9 cellular contexts compared by ENCODE assay signal in the genomic region with DNA sequence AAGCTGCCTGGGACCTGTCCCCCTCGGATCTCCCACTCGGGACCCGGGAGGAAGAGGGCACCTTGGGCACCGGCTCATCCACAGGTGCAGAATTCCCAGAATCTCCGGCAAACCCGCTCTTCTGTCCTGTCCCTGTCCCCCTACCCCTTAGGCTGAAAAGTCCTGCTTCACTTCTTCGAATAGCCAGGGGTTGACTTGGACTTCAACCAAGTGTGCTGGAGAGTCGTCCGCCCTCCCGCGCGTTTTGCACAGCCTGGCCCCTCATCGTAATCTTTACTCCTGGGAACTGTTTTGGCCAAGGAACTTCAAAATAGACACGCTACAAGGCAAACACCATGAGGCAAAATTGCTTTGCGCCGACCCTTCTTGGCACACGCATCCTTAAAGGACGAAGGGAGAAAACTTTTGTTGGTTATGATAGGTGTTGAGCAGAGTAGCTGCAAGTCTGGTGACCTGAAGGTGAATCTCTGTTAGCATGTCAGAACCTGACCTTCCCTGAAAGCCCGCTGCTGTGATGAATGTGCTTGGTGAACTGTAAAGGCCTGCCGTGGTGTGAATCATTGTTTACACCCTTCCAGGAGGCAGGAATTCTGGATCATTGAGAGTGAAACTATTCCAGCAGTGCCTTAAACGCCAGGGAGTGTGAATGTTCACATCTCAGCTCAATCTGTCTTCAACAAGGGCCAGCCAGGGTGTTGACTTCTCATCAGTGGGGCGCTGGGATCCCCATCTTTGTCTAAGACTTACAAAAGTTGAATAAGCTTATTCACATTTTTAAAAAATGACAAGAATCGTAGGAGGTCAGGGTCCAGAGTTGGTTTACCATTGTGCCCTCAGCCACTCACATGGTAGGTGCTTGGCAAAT. TPM values are rescaled to one million over a fixed set of nuclear protein-coding genes. Genes with fewer than 3 reads are reported as not detected.
DNase-seq lines count a peak whose midpoint lies in the region; ATAC-seq and TF ChIP-seq lines count a peak whose summit lies in the region.
"Had no signal": no experiment of that assay in that cellular context is flagged by ENCODE, and none has a peak within 500 bp of the region (broad histone marks: within the 10 kb centered on the region; RNA-seq: fewer than 3 reads in every experiment).

No MANE protein-coding gene starts in this region.

- H3K9ac ChIP-seq in KMS-11, result no peak overlapping the region
- peak overlapping the region; percentile 63 to 74 for H3K9ac ChIP-seq in liver (ENCODE audit: low read depth in 1 of 2, low read length in 2 of 2)

- no peak for TF ChIP-seq RAD21 in liver (IDR thresholded peaks at IDR 0.05)

- H3K36me3 ChIP-seq in KMS-11 (ENCODE audit: insufficient read depth) (no peaks in the 10 kb centered on the region), liver (ENCODE audit: control insufficient read depth in 4 of 4, insufficient read depth in 3 of 4, low read depth in 1 of 4, low read length in 3 of 4) (no peaks in the 10 kb centered on the region), uterus (no peaks in the 10 kb centered on the region)

- H3K4me3 ChIP-seq in KMS-11 (IDR thresholded peaks at IDR 0.05; ENCODE audit: insufficient read depth, low read depth, low read length) (no peak overlapping the region), astrocyte of the spinal cord (ENCODE audit: low read depth, low read length) (peak overlapping the region; percentile 17), liver (ENCODE audit: low read depth in 1 of 3, low read length in 3 of 3) (peak overlapping the region; percentile 51 to 79 (median 61)), uterus (peak overlapping the region; percentile 20 to 32)
- H3K4me3 ChIP-seq: SK-N-MC had no signal

- intact Hi-C loops in uterus (cut with DNase I; ENCODE audit: low total_unique reads), result no loop called here

- H3K27me3 ChIP-seq in KMS-11 (ENCODE audit: insufficient read depth, low read depth), result no peaks in the 10 kb centered on the region
- H3K27me3 ChIP-seq in liver (ENCODE audit: control insufficient read depth in 4 of 4, insufficient read depth in 4 of 4, low read length in 3 of 4), result no peaks in the 10 kb centered on the region
- no peaks in the 10 kb centered on the region for H3K27me3 ChIP-seq in uterus

- TF ChIP-seq CTCF in KMS-11 (conservative IDR thresholded peaks at IDR 0.05; ENCODE audit: low read depth, low read length) (no peak), astrocyte of the spinal cord (IDR thresholded peaks at IDR 0.05; ENCODE audit: low read depth, low read length) (no peak), liver (IDR thresholded peaks at IDR 0.05; ENCODE audit: low read depth, low read length, missing input control) (no peak), uterus (IDR thresholded peaks at IDR 0.05) (no peak)

- DNase-seq in DMS53 (lab: John Stamatoyannopoulos, UW) (peak; percentile 96), astrocyte of the spinal cord (ENCODE audit: low read depth, low spot score) (peak; percentile 18), uterus (no peak)
- DNase-seq in stimulated activated naive CD4-positive, alpha-beta T cell (lab: John Stamatoyannopoulos, UW), result no peak
- no peak for DNase-seq in activated naive CD4-positive, alpha-beta T cell treated with Interleukin-2 at 50 U/mL for 16 hours

- no peaks in the 10 kb centered on the region for H4K20me1 ChIP-seq in KMS-11 (ENCODE audit: insufficient read depth)

- no peak overlapping the region for H3K27ac ChIP-seq in KMS-11
- H3K27ac ChIP-seq in liver (ENCODE audit: low read depth in 1 of 2, low read length in 2 of 2), result peak overlapping the region; percentile 98
- no peak overlapping the region for H3K27ac ChIP-seq in uterus
- H3K27ac ChIP-seq: SK-N-MC had no signal

- H3K9me3 ChIP-seq in liver (ENCODE audit: control insufficient read depth in 4 of 4, low read length in 3 of 4), result no peaks in the 10 kb centered on the region
- no peaks in the 10 kb centered on the region for H3K9me3 ChIP-seq in uterus

- 24% methylated on average over 23 of the region's 23 CpGs for WGBS in liver

- H2AFZ ChIP-seq in KMS-11 (ENCODE audit: low read depth), result no peak overlapping the region

- no peak for TF ChIP-seq POLR2A in uterus (IDR thresholded peaks at IDR 0.05)

- peak overlapping the region; percentile 47 for H3K4me2 ChIP-seq in KMS-11

- H3K79me2 ChIP-seq in KMS-11 (ENCODE audit: insufficient read depth, low read depth), result peaks cover 33% of the 10 kb centered on the region; the same call in 1 of the 2 replicates

- in situ Hi-C loops in astrocyte of the spinal cord (cut with HindIII; ENCODE audit: low sequenced_read_pairs), result no loop called here

- peaks cover 13% of the 10 kb centered on the region for H3K4me1 ChIP-seq in KMS-11 (ENCODE audit: low read depth, poor library complexity, severe bottlenecking)
- peaks cover 0 to 39% (median 10%) of the 10 kb centered on the region in 4 donors for H3K4me1 ChIP-seq in liver (ENCODE audit: control insufficient read depth in 4 of 4, insufficient read depth in 4 of 4, low read length in 3 of 4)
- H3K4me1 ChIP-seq in uterus, result no peaks in the 10 kb centered on the region

- ATAC-seq in HG03432 (IDR thresholded peaks at IDR 0.05; ENCODE audit: unreplicated experiment), result no peak

TF ChIP-seq in liver, 16 proteins besides CTCF, POLR2A, EP300 and RAD21:
- TF ChIP-seq TAF1 (conservative IDR thresholded peaks at IDR 0.05) (no peak), RXRA (IDR thresholded peaks at IDR 0.05) (peak in 1 of 2 donors; percentile 54), YY1 (IDR thresholded peaks at IDR 0.05) (no peak), NR2F2 (IDR thresholded peaks at IDR 0.05) (no peak), EGR1 (IDR thresholded peaks at IDR 0.05; ENCODE audit: low read depth in 2 of 2) (no peak), GABPA (IDR thresholded peaks at IDR 0.05 in 1 of 2, conservative IDR thresholded peaks at IDR 0.05 in 1 of 2) (no peak), FOXA2 (IDR thresholded peaks at IDR 0.05) (peak; percentile 22), ATF3 (IDR thresholded peaks at IDR 0.05) (no peak), HNF4A (conservative IDR thresholded peaks at IDR 0.05) (peak in 1 of 2 donors; percentile 43), JUND (IDR thresholded peaks at IDR 0.05) (peak in 1 of 2 donors; percentile 14), HNF4G (IDR thresholded peaks at IDR 0.05) (no peak), FOXA1 (IDR thresholded peaks at IDR 0.05) (no peak), MAX (IDR thresholded peaks at IDR 0.05) (peak; percentile 10), SP1 (IDR thresholded peaks at IDR 0.05) (peak; percentile 13)
- TF ChIP-seq, protein P1, sequence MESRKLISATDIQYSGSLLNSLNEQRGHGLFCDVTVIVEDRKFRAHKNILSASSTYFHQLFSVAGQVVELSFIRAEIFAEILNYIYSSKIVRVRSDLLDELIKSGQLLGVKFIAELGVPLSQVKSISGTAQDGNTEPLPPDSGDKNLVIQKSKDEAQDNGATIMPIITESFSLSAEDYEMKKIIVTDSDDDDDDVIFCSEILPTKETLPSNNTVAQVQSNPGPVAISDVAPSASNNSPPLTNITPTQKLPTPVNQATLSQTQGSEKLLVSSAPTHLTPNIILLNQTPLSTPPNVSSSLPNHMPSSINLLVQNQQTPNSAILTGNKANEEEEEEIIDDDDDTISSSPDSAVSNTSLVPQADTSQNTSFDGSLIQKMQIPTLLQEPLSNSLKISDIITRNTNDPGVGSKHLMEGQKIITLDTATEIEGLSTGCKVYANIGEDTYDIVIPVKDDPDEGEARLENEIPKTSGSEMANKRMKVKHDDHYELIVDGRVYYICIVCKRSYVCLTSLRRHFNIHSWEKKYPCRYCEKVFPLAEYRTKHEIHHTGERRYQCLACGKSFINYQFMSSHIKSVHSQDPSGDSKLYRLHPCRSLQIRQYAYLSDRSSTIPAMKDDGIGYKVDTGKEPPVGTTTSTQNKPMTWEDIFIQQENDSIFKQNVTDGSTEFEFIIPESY (IDR thresholded peaks at IDR 0.05), result no peak
- TF ChIP-seq, protein P2, sequence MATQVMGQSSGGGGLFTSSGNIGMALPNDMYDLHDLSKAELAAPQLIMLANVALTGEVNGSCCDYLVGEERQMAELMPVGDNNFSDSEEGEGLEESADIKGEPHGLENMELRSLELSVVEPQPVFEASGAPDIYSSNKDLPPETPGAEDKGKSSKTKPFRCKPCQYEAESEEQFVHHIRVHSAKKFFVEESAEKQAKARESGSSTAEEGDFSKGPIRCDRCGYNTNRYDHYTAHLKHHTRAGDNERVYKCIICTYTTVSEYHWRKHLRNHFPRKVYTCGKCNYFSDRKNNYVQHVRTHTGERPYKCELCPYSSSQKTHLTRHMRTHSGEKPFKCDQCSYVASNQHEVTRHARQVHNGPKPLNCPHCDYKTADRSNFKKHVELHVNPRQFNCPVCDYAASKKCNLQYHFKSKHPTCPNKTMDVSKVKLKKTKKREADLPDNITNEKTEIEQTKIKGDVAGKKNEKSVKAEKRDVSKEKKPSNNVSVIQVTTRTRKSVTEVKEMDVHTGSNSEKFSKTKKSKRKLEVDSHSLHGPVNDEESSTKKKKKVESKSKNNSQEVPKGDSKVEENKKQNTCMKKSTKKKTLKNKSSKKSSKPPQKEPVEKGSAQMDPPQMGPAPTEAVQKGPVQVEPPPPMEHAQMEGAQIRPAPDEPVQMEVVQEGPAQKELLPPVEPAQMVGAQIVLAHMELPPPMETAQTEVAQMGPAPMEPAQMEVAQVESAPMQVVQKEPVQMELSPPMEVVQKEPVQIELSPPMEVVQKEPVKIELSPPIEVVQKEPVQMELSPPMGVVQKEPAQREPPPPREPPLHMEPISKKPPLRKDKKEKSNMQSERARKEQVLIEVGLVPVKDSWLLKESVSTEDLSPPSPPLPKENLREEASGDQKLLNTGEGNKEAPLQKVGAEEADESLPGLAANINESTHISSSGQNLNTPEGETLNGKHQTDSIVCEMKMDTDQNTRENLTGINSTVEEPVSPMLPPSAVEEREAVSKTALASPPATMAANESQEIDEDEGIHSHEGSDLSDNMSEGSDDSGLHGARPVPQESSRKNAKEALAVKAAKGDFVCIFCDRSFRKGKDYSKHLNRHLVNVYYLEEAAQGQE (IDR thresholded peaks at IDR 0.05), result peak; percentile 25

RNA-seq across cellular contexts. Expression of gene RAPGEF5, which starts 0.6 kb away (rescaled TPM):
- total RNA-seq in liver (10 to 100 TPM; 16.4 to 54.8 TPM), uterus (100 to 1,000 TPM in 1 of 4 donors, 10 to 100 TPM in 3; 44.7 to 124 (median 55.1) TPM)
- 1 to 10 TPM; 7.1 to 9.5 TPM for polyA plus RNA-seq in liver

Comparison
In these comparisons a context has a peak if more than half of its experiments do, and no peak if none do; other contexts are left out.
1. DNase-seq: peak in DMS53 (single experiment) and astrocyte of the spinal cord (single experiment); none in uterus (0 of 2), stimulated activated naive CD4-positive, alpha-beta T cell (0 of 6) and activated naive CD4-positive, alpha-beta T cell treated with Interleukin-2 at 50 U/mL for 16 hours (single experiment).
2. H3K27ac ChIP-seq: peak in liver (2 of 2); none in KMS-11 (single experiment) and uterus (0 of 2).